In the genomic region with DNA sequence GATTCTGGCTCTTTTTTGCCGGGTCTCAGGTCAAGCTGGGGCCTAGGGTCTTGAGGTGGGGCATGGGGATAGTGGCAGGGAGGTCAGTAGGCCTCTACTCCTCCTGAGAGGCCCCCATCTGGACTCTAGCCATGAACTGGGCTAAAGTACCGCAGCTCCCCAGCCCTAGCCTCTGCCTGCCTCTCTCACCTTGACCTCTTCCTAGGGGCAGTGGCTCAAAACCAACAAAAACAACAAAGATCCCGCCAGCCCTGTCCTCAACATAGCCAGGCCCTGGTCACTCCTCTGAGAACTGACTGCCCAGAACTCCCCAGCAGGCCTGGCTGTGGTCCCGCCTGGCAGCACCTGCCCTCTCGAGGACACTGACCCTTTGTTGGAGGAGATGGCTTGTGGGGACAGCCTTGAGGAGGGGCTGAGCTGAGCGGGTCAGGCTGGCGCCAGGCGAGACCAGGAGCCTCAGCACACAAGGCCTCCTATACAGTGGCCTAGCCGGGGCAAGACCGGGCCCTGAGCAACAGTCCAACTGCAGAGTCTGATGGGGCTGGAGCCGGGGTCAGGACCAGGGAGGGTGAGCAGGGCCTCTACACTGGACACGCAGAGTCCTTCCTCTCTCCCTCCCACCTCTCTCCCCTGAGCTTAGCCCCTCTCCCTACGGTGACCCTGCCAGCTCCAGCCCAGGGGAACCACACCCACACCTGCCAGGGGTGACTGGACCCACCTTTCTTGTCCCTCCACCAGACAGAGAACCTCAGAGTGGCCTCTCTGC, we compare ENCODE assay signal across 1 cellular context.
TF ChIP-seq lines count a peak whose summit lies in the region.

No MANE protein-coding gene starts in this region.

TF ChIP-seq in HepG2, 621 proteins besides CTCF, POLR2A, EP300 and RAD21 (continued from another document and continues in another):
- TF ChIP-seq FOXA1 (IDR thresholded peaks at IDR 0.05), result no peak
- TF ChIP-seq FOXA1 (CRISPR knock-in tag; IDR thresholded peaks at IDR 0.05), result peak; percentile 68; the same call in 1 of the 2 replicates
- no peak; the same call in 1 of the 2 replicates for TF ChIP-seq ZNF263 (CRISPR knock-in tag; IDR thresholded peaks at IDR 0.05)
- no peak for TF ChIP-seq ZSCAN20 (CRISPR knock-in tag; IDR thresholded peaks at IDR 0.05; ENCODE audit: borderline replicate concordance)
- no peak for TF ChIP-seq ZNF549 (CRISPR knock-in tag; IDR thresholded peaks at IDR 0.05)
- TF ChIP-seq, protein P1, sequence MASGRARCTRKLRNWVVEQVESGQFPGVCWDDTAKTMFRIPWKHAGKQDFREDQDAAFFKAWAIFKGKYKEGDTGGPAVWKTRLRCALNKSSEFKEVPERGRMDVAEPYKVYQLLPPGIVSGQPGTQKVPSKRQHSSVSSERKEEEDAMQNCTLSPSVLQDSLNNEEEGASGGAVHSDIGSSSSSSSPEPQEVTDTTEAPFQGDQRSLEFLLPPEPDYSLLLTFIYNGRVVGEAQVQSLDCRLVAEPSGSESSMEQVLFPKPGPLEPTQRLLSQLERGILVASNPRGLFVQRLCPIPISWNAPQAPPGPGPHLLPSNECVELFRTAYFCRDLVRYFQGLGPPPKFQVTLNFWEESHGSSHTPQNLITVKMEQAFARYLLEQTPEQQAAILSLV (CRISPR knock-in tag; IDR thresholded peaks at IDR 0.05; ENCODE audit: borderline replicate concordance), result no peak
- TF ChIP-seq CHCHD3 (CRISPR knock-in tag; IDR thresholded peaks at IDR 0.05), result no peak
- TF ChIP-seq, protein P2, sequence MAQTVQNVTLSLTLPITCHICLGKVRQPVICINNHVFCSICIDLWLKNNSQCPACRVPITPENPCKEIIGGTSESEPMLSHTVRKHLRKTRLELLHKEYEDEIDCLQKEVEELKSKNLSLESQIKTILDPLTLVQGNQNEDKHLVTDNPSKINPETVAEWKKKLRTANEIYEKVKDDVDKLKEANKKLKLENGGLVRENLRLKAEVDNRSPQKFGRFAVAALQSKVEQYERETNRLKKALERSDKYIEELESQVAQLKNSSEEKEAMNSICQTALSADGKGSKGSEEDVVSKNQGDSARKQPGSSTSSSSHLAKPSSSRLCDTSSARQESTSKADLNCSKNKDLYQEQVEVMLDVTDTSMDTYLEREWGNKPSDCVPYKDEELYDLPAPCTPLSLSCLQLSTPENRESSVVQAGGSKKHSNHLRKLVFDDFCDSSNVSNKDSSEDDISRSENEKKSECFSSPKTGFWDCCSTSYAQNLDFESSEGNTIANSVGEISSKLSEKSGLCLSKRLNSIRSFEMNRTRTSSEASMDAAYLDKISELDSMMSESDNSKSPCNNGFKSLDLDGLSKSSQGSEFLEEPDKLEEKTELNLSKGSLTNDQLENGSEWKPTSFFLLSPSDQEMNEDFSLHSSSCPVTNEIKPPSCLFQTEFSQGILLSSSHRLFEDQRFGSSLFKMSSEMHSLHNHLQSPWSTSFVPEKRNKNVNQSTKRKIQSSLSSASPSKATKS (CRISPR knock-in tag; IDR thresholded peaks at IDR 0.05), result no peak
- no peak for TF ChIP-seq HNRNPLL (IDR thresholded peaks at IDR 0.05; ENCODE audit: low read depth, low read length, poor library complexity, severe bottlenecking)
- TF ChIP-seq, protein P3, sequence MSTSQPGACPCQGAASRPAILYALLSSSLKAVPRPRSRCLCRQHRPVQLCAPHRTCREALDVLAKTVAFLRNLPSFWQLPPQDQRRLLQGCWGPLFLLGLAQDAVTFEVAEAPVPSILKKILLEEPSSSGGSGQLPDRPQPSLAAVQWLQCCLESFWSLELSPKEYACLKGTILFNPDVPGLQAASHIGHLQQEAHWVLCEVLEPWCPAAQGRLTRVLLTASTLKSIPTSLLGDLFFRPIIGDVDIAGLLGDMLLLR (CRISPR knock-in tag; IDR thresholded peaks at IDR 0.05), result 0 out of 2 replicates have a peak, but pooled peaks have one; percentile 59
- peak; percentile 20; the same call in 1 of the 2 replicates for TF ChIP-seq CEBPG (CRISPR knock-in tag; IDR thresholded peaks at IDR 0.05)
- TF ChIP-seq DMAP1 (CRISPR knock-in tag; IDR thresholded peaks at IDR 0.05), result peak; percentile 80
- TF ChIP-seq, protein P4, sequence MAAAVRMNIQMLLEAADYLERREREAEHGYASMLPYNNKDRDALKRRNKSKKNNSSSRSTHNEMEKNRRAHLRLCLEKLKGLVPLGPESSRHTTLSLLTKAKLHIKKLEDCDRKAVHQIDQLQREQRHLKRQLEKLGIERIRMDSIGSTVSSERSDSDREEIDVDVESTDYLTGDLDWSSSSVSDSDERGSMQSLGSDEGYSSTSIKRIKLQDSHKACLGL (CRISPR knock-in tag; IDR thresholded peaks at IDR 0.05), result peak; percentile 62; the same call in 1 of the 2 replicates
- no peak; the same call in 1 of the 2 replicates for TF ChIP-seq ERF (CRISPR knock-in tag; IDR thresholded peaks at IDR 0.05)
- TF ChIP-seq ZNF562 (CRISPR knock-in tag; IDR thresholded peaks at IDR 0.05; ENCODE audit: borderline replicate concordance), result no peak
- TF ChIP-seq, protein P5, sequence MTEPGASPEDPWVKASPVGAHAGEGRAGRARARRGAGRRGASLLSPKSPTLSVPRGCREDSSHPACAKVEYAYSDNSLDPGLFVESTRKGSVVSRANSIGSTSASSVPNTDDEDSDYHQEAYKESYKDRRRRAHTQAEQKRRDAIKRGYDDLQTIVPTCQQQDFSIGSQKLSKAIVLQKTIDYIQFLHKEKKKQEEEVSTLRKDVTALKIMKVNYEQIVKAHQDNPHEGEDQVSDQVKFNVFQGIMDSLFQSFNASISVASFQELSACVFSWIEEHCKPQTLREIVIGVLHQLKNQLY (CRISPR knock-in tag; IDR thresholded peaks at IDR 0.05), result peak; percentile 98
- TF ChIP-seq SALL2 (CRISPR knock-in tag; IDR thresholded peaks at IDR 0.05), result no peak
- TF ChIP-seq, protein P6, sequence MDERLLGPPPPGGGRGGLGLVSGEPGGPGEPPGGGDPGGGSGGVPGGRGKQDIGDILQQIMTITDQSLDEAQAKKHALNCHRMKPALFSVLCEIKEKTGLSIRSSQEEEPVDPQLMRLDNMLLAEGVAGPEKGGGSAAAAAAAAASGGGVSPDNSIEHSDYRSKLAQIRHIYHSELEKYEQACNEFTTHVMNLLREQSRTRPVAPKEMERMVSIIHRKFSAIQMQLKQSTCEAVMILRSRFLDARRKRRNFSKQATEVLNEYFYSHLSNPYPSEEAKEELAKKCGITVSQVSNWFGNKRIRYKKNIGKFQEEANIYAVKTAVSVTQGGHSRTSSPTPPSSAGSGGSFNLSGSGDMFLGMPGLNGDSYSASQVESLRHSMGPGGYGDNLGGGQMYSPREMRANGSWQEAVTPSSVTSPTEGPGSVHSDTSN (CRISPR knock-in tag; IDR thresholded peaks at IDR 0.05), result no peak
- TF ChIP-seq, protein P7, sequence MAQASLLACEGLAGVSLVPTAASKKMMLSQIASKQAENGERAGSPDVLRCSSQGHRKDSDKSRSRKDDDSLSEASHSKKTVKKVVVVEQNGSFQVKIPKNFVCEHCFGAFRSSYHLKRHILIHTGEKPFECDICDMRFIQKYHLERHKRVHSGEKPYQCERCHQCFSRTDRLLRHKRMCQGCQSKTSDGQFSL (CRISPR knock-in tag; IDR thresholded peaks at IDR 0.05), result no peak
- peak; percentile 82; the same call in 1 of the 2 replicates for TF ChIP-seq ZNF121 (CRISPR knock-in tag; IDR thresholded peaks at IDR 0.05)
- TF ChIP-seq ZFP36L1 (CRISPR knock-in tag; IDR thresholded peaks at IDR 0.05), result peak; percentile 22; the same call in 1 of the 2 replicates
- peak; percentile 74 for TF ChIP-seq TBL1XR1 (IDR thresholded peaks at IDR 0.05; ENCODE audit: borderline replicate concordance, low read length, partially characterized antibody)
- TF ChIP-seq ZNF501 (CRISPR knock-in tag; IDR thresholded peaks at IDR 0.05), result peak; percentile 86
- TF ChIP-seq, protein P8, sequence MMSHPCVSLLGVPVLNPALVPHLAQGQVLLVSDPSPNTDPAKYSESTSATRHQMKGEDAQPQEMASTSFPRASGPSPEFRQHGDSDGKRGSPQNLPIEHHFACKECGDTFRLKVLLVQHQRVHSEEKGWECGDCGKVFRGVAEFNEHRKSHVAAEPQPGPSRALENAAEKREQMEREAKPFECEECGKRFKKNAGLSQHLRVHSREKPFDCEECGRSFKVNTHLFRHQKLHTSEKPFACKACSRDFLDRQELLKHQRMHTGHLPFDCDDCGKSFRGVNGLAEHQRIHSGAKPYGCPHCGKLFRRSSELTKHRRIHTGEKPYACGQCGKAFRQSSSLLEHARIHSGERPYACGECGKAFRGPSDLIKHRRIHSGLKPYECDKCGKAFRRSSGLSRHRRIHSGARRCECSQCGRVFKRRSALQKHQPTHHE (CRISPR knock-in tag; IDR thresholded peaks at IDR 0.05; ENCODE audit: borderline replicate concordance), result no peak; the same call in 1 of the 2 replicates
- TF ChIP-seq RORA (CRISPR knock-in tag; IDR thresholded peaks at IDR 0.05), result no peak
- TF ChIP-seq ZNF34 (CRISPR knock-in tag; IDR thresholded peaks at IDR 0.05; ENCODE audit: borderline replicate concordance), result no peak
- TF ChIP-seq, protein P9, sequence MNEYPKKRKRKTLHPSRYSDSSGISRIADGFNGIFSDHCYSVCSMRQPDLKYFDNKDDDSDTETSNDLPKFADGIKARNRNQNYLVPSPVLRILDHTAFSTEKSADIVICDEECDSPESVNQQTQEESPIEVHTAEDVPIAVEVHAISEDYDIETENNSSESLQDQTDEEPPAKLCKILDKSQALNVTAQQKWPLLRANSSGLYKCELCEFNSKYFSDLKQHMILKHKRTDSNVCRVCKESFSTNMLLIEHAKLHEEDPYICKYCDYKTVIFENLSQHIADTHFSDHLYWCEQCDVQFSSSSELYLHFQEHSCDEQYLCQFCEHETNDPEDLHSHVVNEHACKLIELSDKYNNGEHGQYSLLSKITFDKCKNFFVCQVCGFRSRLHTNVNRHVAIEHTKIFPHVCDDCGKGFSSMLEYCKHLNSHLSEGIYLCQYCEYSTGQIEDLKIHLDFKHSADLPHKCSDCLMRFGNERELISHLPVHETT (CRISPR knock-in tag; conservative IDR thresholded peaks at IDR 0.05), result no peak; the same call in 1 of the 2 replicates
- TF ChIP-seq ATRX (CRISPR knock-in tag; IDR thresholded peaks at IDR 0.05; ENCODE audit: borderline replicate concordance), result no peak
- TF ChIP-seq, protein P10, sequence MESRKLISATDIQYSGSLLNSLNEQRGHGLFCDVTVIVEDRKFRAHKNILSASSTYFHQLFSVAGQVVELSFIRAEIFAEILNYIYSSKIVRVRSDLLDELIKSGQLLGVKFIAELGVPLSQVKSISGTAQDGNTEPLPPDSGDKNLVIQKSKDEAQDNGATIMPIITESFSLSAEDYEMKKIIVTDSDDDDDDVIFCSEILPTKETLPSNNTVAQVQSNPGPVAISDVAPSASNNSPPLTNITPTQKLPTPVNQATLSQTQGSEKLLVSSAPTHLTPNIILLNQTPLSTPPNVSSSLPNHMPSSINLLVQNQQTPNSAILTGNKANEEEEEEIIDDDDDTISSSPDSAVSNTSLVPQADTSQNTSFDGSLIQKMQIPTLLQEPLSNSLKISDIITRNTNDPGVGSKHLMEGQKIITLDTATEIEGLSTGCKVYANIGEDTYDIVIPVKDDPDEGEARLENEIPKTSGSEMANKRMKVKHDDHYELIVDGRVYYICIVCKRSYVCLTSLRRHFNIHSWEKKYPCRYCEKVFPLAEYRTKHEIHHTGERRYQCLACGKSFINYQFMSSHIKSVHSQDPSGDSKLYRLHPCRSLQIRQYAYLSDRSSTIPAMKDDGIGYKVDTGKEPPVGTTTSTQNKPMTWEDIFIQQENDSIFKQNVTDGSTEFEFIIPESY (CRISPR knock-in tag; IDR thresholded peaks at IDR 0.05), result peak; percentile 62; the same call in 1 of the 2 replicates
- TF ChIP-seq REXO4 (CRISPR knock-in tag; IDR thresholded peaks at IDR 0.05; ENCODE audit: borderline replicate concordance), result no peak
- TF ChIP-seq NRL (CRISPR knock-in tag; IDR thresholded peaks at IDR 0.05; ENCODE audit: borderline replicate concordance), result 0 out of 2 replicates have a peak, but pooled peaks have one; percentile 17
- no peak for TF ChIP-seq ZNF260 (CRISPR knock-in tag; IDR thresholded peaks at IDR 0.05; ENCODE audit: borderline replicate concordance, low read depth)
- TF ChIP-seq SMC3 (IDR thresholded peaks at IDR 0.05; ENCODE audit: low read length), result no peak
- TF ChIP-seq, protein P11, sequence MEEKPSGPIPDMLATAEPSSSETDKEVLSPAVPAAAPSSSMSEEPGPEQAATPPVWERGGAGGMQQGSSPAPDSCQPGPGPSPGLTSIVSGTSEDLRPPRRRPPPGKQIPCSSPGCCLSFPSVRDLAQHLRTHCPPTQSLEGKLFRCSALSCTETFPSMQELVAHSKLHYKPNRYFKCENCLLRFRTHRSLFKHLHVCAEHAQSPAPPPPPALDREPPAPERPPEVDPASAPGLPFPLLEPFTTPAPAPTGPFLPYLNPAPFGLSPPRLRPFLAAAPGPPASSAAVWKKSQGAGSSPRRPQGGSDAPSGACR (CRISPR knock-in tag; IDR thresholded peaks at IDR 0.05), result peak; percentile 74; the same call in 1 of the 2 replicates
- TF ChIP-seq RARG (CRISPR knock-in tag; IDR thresholded peaks at IDR 0.05; ENCODE audit: low read depth), result no peak
- no peak for TF ChIP-seq SMYD3 (CRISPR knock-in tag; IDR thresholded peaks at IDR 0.05)
- TF ChIP-seq, protein P12, sequence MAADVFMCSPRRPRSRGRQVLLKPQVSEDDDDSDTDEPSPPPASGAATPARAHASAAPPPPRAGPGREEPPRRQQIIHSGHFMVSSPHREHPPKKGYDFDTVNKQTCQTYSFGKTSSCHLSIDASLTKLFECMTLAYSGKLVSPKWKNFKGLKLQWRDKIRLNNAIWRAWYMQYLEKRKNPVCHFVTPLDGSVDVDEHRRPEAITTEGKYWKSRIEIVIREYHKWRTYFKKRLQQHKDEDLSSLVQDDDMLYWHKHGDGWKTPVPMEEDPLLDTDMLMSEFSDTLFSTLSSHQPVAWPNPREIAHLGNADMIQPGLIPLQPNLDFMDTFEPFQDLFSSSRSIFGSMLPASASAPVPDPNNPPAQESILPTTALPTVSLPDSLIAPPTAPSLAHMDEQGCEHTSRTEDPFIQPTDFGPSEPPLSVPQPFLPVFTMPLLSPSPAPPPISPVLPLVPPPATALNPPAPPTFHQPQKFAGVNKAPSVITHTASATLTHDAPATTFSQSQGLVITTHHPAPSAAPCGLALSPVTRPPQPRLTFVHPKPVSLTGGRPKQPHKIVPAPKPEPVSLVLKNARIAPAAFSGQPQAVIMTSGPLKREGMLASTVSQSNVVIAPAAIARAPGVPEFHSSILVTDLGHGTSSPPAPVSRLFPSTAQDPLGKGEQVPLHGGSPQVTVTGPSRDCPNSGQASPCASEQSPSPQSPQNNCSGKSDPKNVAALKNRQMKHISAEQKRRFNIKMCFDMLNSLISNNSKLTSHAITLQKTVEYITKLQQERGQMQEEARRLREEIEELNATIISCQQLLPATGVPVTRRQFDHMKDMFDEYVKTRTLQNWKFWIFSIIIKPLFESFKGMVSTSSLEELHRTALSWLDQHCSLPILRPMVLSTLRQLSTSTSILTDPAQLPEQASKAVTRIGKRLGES (CRISPR knock-in tag; IDR thresholded peaks at IDR 0.05; ENCODE audit: borderline replicate concordance), result peak; percentile 91
- peak; percentile 73 for TF ChIP-seq POLR2G (IDR thresholded peaks at IDR 0.05; ENCODE audit: low read depth, low read length)
- TF ChIP-seq SIX1 (CRISPR knock-in tag; IDR thresholded peaks at IDR 0.05; ENCODE audit: borderline replicate concordance), result no peak; the same call in 1 of the 2 replicates
- no peak for TF ChIP-seq ZKSCAN1 (IDR thresholded peaks at IDR 0.05; ENCODE audit: low read length)
- TF ChIP-seq TCF12 (IDR thresholded peaks at IDR 0.05), result no peak
- peak; percentile 71; the same call in 1 of the 2 replicates for TF ChIP-seq TCF12 (CRISPR knock-in tag; IDR thresholded peaks at IDR 0.05)
